ENCODE assay signal across 1 cellular context in the genomic region with DNA sequence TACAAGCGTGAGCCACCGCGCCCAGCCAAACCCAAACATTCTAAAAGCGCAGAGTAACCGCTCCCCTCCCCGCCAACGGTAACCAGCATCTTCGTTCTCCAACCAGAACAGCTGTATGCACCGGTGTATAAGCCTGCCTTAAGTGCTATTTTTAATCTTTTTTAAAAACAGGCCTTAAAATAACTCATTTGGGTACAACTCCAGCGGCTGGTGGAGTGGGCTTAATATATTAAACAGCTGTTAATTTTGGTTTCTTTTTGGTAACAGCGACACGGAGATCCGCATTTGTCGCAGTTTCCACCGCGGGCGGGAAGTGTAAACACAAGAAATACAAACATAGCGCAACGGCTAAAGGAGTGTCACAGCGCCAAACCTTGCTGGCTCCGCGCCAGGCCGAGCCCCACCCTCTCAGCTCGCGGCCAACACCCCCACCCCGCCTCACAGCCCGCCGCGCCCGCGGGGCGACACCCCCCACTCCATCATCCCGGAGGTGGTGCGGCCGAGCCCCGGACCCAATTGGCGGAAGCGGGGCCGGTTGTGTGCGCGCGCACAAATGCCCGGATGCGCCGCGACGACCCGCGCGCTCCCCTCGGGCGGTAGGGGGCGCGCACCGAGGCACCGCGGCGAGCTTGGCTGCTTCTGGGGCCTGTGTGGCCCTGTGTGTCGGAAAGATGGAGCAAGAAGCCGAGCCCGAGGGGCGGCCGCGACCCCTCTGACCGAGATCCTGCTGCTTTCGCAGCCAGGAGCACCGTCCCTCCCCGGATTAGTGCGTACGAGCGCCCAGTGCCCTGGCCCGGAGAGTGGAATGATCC.
TF ChIP-seq lines count a peak whose summit lies in the region.

A gene (plus strand): TSS at position 602 of the 812 bp plus-strand sequence. CDS start 301 bp downstream, outside the sequence.

TF ChIP-seq in HepG2, 621 proteins besides CTCF, POLR2A, EP300 and RAD21 (continued from another document and continues in another):
- peak; percentile 87 for TF ChIP-seq ERF (CRISPR knock-in tag; IDR thresholded peaks at IDR 0.05)
- TF ChIP-seq ZSCAN12 (CRISPR knock-in tag; IDR thresholded peaks at IDR 0.05): 0 out of 2 replicates have a peak, but pooled peaks have one; percentile 19
- no peak for TF ChIP-seq BHLHE40 (IDR thresholded peaks at IDR 0.05; ENCODE audit: low read length)
- TF ChIP-seq, protein P1, sequence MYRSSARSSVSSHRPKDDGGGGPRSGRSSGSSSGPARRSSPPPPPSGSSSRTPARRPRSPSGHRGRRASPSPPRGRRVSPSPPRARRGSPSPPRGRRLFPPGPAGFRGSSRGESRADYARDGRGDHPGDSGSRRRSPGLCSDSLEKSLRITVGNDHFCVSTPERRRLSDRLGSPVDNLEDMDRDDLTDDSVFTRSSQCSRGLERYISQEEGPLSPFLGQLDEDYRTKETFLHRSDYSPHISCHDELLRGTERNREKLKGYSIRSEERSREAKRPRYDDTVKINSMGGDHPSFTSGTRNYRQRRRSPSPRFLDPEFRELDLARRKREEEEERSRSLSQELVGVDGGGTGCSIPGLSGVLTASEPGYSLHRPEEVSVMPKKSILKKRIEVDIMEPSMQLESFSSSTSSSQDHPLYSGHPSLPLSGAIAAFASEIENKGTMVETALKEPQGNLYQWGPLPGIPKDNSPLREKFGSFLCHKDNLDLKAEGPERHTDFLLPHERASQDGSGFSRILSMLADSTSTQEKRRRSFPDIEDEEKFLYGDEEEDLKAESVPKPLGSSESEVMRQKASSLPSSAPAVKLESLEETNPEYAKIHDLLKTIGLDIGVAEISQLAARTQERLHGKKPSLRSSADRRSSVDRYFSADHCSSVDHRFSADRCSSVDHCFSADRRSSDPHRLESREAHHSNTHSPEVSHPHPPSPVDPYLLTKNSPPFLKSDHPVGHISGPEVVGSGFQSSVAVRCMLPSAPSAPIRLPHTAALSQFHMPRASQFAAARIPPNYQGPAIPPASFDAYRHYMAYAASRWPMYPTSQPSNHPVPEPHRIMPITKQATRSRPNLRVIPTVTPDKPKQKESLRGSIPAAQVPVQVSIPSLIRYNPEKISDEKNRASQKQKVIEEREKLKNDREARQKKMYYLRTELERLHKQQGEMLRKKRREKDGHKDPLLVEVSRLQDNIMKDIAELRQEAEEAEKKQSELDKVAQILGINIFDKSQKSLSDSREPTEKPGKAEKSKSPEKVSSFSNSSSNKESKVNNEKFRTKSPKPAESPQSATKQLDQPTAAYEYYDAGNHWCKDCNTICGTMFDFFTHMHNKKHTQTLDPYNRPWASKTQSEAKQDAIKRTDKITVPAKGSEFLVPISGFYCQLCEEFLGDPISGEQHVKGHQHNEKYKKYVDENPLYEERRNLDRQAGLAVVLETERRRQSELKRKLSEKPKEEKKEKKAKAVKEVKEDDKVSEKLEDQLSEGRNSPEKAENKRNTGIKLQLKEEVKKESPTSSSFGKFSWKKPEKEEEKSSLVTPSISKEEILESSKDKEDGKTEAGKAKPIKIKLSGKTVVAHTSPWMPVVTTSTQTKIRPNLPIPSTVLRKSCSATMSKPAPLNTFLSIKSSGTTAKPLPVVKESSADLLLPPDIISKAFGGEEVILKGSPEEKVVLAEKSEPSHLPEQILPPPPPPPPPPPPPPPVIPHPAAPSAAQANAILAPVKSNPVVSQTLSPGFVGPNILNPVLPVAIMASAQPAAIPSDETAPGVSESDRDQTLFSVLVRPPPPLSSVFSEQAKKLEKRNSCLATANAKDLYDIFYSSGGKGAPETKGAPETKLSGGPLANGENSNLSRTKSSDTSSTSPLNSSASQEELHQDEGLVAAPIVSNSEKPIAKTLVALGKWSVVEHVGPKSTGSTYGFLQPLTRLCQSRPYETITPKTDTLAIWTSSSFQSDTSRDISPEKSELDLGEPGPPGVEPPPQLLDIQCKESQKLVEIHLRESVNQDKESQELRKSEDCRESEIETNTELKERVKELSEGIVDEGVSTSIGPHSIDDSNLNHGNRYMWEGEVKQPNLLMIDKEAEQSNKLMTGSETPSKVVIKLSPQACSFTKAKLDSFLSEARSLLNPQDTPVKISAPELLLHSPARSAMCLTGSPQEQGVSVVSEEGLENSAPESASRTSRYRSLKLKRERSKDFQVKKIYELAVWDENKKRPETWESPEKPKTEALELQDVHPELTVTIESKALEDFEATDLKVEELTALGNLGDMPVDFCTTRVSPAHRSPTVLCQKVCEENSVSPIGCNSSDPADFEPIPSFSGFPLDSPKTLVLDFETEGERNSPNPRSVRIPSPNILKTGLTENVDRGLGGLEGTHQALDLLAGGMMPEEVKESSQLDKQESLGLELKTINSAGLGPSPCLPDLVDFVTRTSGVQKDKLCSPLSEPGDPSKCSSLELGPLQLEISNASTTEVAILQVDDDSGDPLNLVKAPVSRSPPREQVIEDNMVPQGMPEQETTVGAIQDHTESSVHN (CRISPR knock-in tag; IDR thresholded peaks at IDR 0.05): 0 out of 2 replicates have a peak, but pooled peaks have one; percentile 46
- TF ChIP-seq SMAD9 (CRISPR knock-in tag; IDR thresholded peaks at IDR 0.05): no peak
- 0 out of 2 replicates have a peak, but pooled peaks have one; percentile 7 for TF ChIP-seq MEF2D (CRISPR knock-in tag; IDR thresholded peaks at IDR 0.05)
- TF ChIP-seq SETDB1 (CRISPR knock-in tag; IDR thresholded peaks at IDR 0.05; ENCODE audit: borderline replicate concordance): no peak
- TF ChIP-seq, protein P2, sequence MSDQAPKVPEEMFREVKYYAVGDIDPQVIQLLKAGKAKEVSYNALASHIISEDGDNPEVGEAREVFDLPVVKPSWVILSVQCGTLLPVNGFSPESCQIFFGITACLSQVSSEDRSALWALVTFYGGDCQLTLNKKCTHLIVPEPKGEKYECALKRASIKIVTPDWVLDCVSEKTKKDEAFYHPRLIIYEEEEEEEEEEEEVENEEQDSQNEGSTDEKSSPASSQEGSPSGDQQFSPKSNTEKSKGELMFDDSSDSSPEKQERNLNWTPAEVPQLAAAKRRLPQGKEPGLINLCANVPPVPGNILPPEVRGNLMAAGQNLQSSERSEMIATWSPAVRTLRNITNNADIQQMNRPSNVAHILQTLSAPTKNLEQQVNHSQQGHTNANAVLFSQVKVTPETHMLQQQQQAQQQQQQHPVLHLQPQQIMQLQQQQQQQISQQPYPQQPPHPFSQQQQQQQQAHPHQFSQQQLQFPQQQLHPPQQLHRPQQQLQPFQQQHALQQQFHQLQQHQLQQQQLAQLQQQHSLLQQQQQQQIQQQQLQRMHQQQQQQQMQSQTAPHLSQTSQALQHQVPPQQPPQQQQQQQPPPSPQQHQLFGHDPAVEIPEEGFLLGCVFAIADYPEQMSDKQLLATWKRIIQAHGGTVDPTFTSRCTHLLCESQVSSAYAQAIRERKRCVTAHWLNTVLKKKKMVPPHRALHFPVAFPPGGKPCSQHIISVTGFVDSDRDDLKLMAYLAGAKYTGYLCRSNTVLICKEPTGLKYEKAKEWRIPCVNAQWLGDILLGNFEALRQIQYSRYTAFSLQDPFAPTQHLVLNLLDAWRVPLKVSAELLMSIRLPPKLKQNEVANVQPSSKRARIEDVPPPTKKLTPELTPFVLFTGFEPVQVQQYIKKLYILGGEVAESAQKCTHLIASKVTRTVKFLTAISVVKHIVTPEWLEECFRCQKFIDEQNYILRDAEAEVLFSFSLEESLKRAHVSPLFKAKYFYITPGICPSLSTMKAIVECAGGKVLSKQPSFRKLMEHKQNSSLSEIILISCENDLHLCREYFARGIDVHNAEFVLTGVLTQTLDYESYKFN (CRISPR knock-in tag; conservative IDR thresholded peaks at IDR 0.05): no peak; the same call in 1 of the 2 replicates
- TF ChIP-seq, protein P3, sequence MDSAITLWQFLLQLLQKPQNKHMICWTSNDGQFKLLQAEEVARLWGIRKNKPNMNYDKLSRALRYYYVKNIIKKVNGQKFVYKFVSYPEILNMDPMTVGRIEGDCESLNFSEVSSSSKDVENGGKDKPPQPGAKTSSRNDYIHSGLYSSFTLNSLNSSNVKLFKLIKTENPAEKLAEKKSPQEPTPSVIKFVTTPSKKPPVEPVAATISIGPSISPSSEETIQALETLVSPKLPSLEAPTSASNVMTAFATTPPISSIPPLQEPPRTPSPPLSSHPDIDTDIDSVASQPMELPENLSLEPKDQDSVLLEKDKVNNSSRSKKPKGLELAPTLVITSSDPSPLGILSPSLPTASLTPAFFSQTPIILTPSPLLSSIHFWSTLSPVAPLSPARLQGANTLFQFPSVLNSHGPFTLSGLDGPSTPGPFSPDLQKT (CRISPR knock-in tag; IDR thresholded peaks at IDR 0.05; ENCODE audit: borderline replicate concordance): no peak
- TF ChIP-seq NKX3-1 (CRISPR knock-in tag; IDR thresholded peaks at IDR 0.05): no peak
- TF ChIP-seq ZNF468 (CRISPR knock-in tag; IDR thresholded peaks at IDR 0.05): no peak
- TF ChIP-seq ZNF777 (CRISPR knock-in tag; IDR thresholded peaks at IDR 0.05): no peak; the same call in 1 of the 2 replicates
- TF ChIP-seq SMARCE1 (IDR thresholded peaks at IDR 0.05; ENCODE audit: borderline replicate concordance): no peak
- TF ChIP-seq SALL2 (CRISPR knock-in tag; IDR thresholded peaks at IDR 0.05): peak; percentile 63
- peak; percentile 55; the same call in 1 of the 2 replicates for TF ChIP-seq ZNF331 (CRISPR knock-in tag; IDR thresholded peaks at IDR 0.05)
- no peak for TF ChIP-seq CEBPG (CRISPR knock-in tag; IDR thresholded peaks at IDR 0.05)
- TF ChIP-seq ELF3 (CRISPR knock-in tag; IDR thresholded peaks at IDR 0.05): peak; percentile 85
- TF ChIP-seq, protein P4, sequence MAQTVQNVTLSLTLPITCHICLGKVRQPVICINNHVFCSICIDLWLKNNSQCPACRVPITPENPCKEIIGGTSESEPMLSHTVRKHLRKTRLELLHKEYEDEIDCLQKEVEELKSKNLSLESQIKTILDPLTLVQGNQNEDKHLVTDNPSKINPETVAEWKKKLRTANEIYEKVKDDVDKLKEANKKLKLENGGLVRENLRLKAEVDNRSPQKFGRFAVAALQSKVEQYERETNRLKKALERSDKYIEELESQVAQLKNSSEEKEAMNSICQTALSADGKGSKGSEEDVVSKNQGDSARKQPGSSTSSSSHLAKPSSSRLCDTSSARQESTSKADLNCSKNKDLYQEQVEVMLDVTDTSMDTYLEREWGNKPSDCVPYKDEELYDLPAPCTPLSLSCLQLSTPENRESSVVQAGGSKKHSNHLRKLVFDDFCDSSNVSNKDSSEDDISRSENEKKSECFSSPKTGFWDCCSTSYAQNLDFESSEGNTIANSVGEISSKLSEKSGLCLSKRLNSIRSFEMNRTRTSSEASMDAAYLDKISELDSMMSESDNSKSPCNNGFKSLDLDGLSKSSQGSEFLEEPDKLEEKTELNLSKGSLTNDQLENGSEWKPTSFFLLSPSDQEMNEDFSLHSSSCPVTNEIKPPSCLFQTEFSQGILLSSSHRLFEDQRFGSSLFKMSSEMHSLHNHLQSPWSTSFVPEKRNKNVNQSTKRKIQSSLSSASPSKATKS (CRISPR knock-in tag; IDR thresholded peaks at IDR 0.05): no peak
- peak; percentile 40; the same call in 1 of the 2 replicates for TF ChIP-seq ZNF460 (CRISPR knock-in tag; IDR thresholded peaks at IDR 0.05; ENCODE audit: borderline replicate concordance)
- TF ChIP-seq ZKSCAN5 (CRISPR knock-in tag; IDR thresholded peaks at IDR 0.05): no peak
- no peak; the same call in 1 of the 2 replicates for TF ChIP-seq NCOA2 (CRISPR knock-in tag; IDR thresholded peaks at IDR 0.05)
- TF ChIP-seq TSC22D2 (CRISPR knock-in tag; IDR thresholded peaks at IDR 0.05; ENCODE audit: borderline replicate concordance): no peak
- TF ChIP-seq, protein P5, sequence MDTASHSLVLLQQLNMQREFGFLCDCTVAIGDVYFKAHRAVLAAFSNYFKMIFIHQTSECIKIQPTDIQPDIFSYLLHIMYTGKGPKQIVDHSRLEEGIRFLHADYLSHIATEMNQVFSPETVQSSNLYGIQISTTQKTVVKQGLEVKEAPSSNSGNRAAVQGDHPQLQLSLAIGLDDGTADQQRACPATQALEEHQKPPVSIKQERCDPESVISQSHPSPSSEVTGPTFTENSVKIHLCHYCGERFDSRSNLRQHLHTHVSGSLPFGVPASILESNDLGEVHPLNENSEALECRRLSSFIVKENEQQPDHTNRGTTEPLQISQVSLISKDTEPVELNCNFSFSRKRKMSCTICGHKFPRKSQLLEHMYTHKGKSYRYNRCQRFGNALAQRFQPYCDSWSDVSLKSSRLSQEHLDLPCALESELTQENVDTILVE (CRISPR knock-in tag; IDR thresholded peaks at IDR 0.05): peak; percentile 83
- no peak for TF ChIP-seq KDM3A (CRISPR knock-in tag; IDR thresholded peaks at IDR 0.05; ENCODE audit: low read depth)
- TF ChIP-seq NR2F6 (IDR thresholded peaks at IDR 0.05): 0 out of 2 replicates have a peak, but pooled peaks have one; percentile 23
- TF ChIP-seq NR2F6 (CRISPR knock-in tag; IDR thresholded peaks at IDR 0.05): no peak; the same call in 1 of the 2 replicates
- TF ChIP-seq, protein P6, sequence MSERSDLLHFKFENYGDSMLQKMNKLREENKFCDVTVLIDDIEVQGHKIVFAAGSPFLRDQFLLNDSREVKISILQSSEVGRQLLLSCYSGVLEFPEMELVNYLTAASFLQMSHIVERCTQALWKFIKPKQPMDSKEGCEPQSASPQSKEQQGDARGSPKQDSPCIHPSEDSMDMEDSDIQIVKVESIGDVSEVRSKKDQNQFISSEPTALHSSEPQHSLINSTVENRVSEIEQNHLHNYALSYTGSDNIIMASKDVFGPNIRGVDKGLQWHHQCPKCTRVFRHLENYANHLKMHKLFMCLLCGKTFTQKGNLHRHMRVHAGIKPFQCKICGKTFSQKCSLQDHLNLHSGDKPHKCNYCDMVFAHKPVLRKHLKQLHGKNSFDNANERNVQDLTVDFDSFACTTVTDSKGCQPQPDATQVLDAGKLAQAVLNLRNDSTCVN (CRISPR knock-in tag; IDR thresholded peaks at IDR 0.05; ENCODE audit: borderline replicate concordance): 0 out of 2 replicates have a peak, but pooled peaks have one; percentile 21
- peak; percentile 30; the same call in 1 of the 2 replicates for TF ChIP-seq RARA (CRISPR knock-in tag; IDR thresholded peaks at IDR 0.05)
- peak; percentile 36; the same call in 1 of the 2 replicates for TF ChIP-seq HCFC1 (IDR thresholded peaks at IDR 0.05; ENCODE audit: low read depth, low read length)
- peak; percentile 30; the same call in 1 of the 2 replicates for TF ChIP-seq ZNF773 (CRISPR knock-in tag; IDR thresholded peaks at IDR 0.05; ENCODE audit: borderline replicate concordance)
- TF ChIP-seq, protein P7, sequence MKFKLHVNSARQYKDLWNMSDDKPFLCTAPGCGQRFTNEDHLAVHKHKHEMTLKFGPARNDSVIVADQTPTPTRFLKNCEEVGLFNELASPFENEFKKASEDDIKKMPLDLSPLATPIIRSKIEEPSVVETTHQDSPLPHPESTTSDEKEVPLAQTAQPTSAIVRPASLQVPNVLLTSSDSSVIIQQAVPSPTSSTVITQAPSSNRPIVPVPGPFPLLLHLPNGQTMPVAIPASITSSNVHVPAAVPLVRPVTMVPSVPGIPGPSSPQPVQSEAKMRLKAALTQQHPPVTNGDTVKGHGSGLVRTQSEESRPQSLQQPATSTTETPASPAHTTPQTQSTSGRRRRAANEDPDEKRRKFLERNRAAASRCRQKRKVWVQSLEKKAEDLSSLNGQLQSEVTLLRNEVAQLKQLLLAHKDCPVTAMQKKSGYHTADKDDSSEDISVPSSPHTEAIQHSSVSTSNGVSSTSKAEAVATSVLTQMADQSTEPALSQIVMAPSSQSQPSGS (CRISPR knock-in tag; IDR thresholded peaks at IDR 0.05): peak; percentile 74; the same call in 1 of the 2 replicates
- TF ChIP-seq KLF15 (CRISPR knock-in tag; IDR thresholded peaks at IDR 0.05; ENCODE audit: borderline replicate concordance): peak; percentile 68; the same call in 1 of the 2 replicates
- no peak for TF ChIP-seq ZFAT (CRISPR knock-in tag; conservative IDR thresholded peaks at IDR 0.05)
- TF ChIP-seq, protein P8, sequence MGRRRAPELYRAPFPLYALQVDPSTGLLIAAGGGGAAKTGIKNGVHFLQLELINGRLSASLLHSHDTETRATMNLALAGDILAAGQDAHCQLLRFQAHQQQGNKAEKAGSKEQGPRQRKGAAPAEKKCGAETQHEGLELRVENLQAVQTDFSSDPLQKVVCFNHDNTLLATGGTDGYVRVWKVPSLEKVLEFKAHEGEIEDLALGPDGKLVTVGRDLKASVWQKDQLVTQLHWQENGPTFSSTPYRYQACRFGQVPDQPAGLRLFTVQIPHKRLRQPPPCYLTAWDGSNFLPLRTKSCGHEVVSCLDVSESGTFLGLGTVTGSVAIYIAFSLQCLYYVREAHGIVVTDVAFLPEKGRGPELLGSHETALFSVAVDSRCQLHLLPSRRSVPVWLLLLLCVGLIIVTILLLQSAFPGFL (CRISPR knock-in tag; IDR thresholded peaks at IDR 0.05): no peak
- TF ChIP-seq ISL2 (CRISPR knock-in tag; IDR thresholded peaks at IDR 0.05): peak; percentile 49; the same call in 1 of the 2 replicates
